10 cellular contexts compared by ENCODE assay signal in genomic region chr11:63609536-63609935, GRCh38. TPM values are rescaled to one million over a fixed set of nuclear protein-coding genes. Genes with fewer than 3 reads are reported as not detected.
A peak's percentile ranks its signal among the peaks of the same experiment; 100 is the strongest.
DNase-seq lines count a peak whose midpoint lies in the region; ATAC-seq and TF ChIP-seq lines count a peak whose summit lies in the region.
"Had no signal": no experiment of that assay in that cellular context is flagged by ENCODE, and none has a peak within 500 bp of the region (broad histone marks: within the 10 kb centered on the region; RNA-seq: fewer than 3 reads in every experiment).

No MANE protein-coding gene starts in this region.

- H3K36me3 ChIP-seq in lung (ENCODE audit: control insufficient read depth in 2 of 2, insufficient read depth in 2 of 2, low read length in 2 of 2) (peaks cover 0 to 2% of the 10 kb centered on the region in 2 donors), BE2C (no peaks in the 10 kb centered on the region)

- no peak overlapping the region for H3K4me3 Mint-ChIP-seq in dendritic cell treated with granulocyte-macrophage colony-stimulating factor and Interleukin-4, amounts not matched to agents 40 ng/mL and 50 ng/mL, for 4 days

- H3K4me3 ChIP-seq in lung (no peak overlapping the region), BE2C (ENCODE audit: low read depth, low read length) (no peak overlapping the region)

- no peak for ATAC-seq in lung (ENCODE audit: insufficient read depth, low FRiP score)

- H3K4me1 ChIP-seq in lung (ENCODE audit: control insufficient read depth in 2 of 2, insufficient read depth in 2 of 2, low read length in 2 of 2) (peaks cover 3 to 14% of the 10 kb centered on the region in 2 donors), BE2C (no peaks in the 10 kb centered on the region)

- H3K27me3 Mint-ChIP-seq in dendritic cell treated with granulocyte-macrophage colony-stimulating factor and Interleukin-4, amounts not matched to agents 40 ng/mL and 50 ng/mL, for 4 days = peaks cover 34% of the 10 kb centered on the region

- no peaks in the 10 kb centered on the region for H3K9me3 Mint-ChIP-seq in dendritic cell treated with granulocyte-macrophage colony-stimulating factor and Interleukin-4, amounts not matched to agents 40 ng/mL and 50 ng/mL, for 4 days

- peaks cover 6% of the 10 kb centered on the region for H3K36me3 Mint-ChIP-seq in dendritic cell treated with granulocyte-macrophage colony-stimulating factor and Interleukin-4, amounts not matched to agents 40 ng/mL and 50 ng/mL, for 4 days (ENCODE audit: low read depth)

- peaks cover 42% of the 10 kb centered on the region for H3K4me1 Mint-ChIP-seq in dendritic cell treated with granulocyte-macrophage colony-stimulating factor and Interleukin-4, amounts not matched to agents 40 ng/mL and 50 ng/mL, for 4 days (ENCODE audit: low read depth)

- no peaks in the 10 kb centered on the region for H3K27me3 ChIP-seq in lung (ENCODE audit: control insufficient read depth, insufficient read depth)
- H3K27me3 ChIP-seq in BE2C = no peaks in the 10 kb centered on the region

- DNase-seq in DMS 273 (lab: John Stamatoyannopoulos, UW; ENCODE audit: unreplicated experiment) (peak; percentile 37), DMS 273 treated with DMSO at 0.1 percent for 48 hours (lab: John Stamatoyannopoulos, UW) (no peak), lung (ENCODE audit: low spot score) (no peak), superior temporal gyrus (ENCODE audit: extremely low spot score) (peak; percentile 56), activated gamma-delta T cell treated with Interleukin-2 at 50 U/mL for 16 hours (no peak), kidney glomerular epithelial cell (lab: John Stamatoyannopoulos, UW) (no peak), BE2C (no peak)
- DNase-seq: NCI-H187 had no signal

- no peak for TF ChIP-seq CTCF in lung (IDR thresholded peaks at IDR 0.05; ENCODE audit: control extremely low read depth, extremely low read depth)
- no peak for TF ChIP-seq CTCF in BE2C (IDR thresholded peaks at IDR 0.05; ENCODE audit: low read depth, low read length)

- peak overlapping the region; percentile 42 for H3K27ac Mint-ChIP-seq in dendritic cell treated with granulocyte-macrophage colony-stimulating factor and Interleukin-4, amounts not matched to agents 40 ng/mL and 50 ng/mL, for 4 days

- peak overlapping the region; percentile 17 to 51 for H3K27ac ChIP-seq in lung (ENCODE audit: low read depth in 1 of 2, low read length in 1 of 2)
- H3K27ac ChIP-seq: 22Rv1 had no signal

- intact Hi-C loops in dendritic cell treated with granulocyte-macrophage colony-stimulating factor and Interleukin-4, amounts not matched to agents 40 ng/mL and 50 ng/mL, for 4 days (cut with micrococcal nuclease) = no loop called here

- H3K9me3 ChIP-seq in lung (ENCODE audit: control insufficient read depth in 2 of 2, insufficient read depth in 1 of 2, low read length in 1 of 2) (no peaks in the 10 kb centered on the region), BE2C (no peaks in the 10 kb centered on the region)

- 57 to 89% methylated on average over 4 of the region's 4 CpGs for WGBS in lung, 2 donors

RNA-seq across cellular contexts. Expression of gene PLAAT3, which starts 4.7 kb away (rescaled TPM):
- total RNA-seq in lung = 100 to 1,000 TPM in 1 of 2 donors, 10 to 100 TPM in 1; 12.7 to 124 TPM
- 100 to 1,000 TPM in 1 of 2 donors, 10 to 100 TPM in 1; 55.5 to 232 TPM for polyA plus RNA-seq in lung
- 10.0 TPM for polyA plus RNA-seq in BE2C (2012; ENCODE audit: insufficient read depth, insufficient read length, low read depth)

RNA-seq across cellular contexts. Expression of gene PLAAT2, which starts 46.4 kb away (rescaled TPM):
- total RNA-seq in lung = 1 to 10 TPM; 2.2 to 8.3 TPM
- 10 to 100 TPM; 21.3 to 29.8 TPM for polyA plus RNA-seq in lung
- polyA plus RNA-seq in BE2C (2012; ENCODE audit: insufficient read depth, insufficient read length, low read depth) = not detected

Comparison
In these comparisons a context has a peak if more than half of its experiments do, and no peak if none do; other contexts are left out.
1. DNase-seq: peak in DMS 273 (single experiment) and superior temporal gyrus (single experiment); none in DMS 273 treated with DMSO at 0.1 percent for 48 hours (single experiment), lung (single experiment), activated gamma-delta T cell treated with Interleukin-2 at 50 U/mL for 16 hours (single experiment), kidney glomerular epithelial cell (single experiment) and BE2C (single experiment).